1 cellular context compared by ENCODE assay signal in the genomic region with DNA sequence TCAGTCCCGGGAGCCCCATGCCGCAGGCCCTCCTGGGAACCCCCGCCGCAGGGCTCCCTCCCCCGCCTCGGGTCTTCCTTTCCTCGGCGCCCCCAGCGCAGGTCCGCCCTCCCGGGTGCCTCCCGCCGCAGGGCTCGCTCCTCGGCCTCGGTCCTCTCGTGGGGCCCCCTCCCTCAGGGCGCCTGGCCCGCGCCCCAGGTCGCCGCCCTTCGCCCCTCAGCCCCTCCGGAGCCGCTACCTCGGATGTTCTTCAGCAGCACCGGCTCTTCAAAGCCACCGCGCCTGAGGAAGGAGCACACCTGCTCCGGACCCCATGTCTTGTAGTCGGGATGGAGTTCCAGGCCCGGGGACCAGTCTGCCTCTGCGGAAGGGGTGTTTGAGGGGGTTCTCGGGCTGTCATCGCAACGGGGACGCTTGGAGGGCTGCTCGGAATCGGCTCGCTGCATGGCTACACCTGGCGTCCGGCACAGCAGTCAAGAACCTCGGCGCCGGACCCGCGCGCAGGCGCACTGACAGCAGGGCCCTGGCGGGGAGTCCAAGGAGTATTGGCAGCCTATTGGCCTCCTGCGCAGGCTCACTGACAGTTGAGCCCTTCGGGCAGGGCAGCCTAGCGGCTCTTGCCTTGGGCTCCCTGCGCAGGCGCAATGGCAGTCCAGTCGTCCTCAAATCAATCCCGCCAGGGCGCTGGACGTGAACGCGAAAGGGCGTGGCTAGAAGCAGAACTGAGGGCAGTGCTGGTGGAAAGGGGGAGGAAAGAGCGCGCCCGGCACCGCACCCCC.
TF ChIP-seq lines count a peak whose summit lies in the region.

A gene (minus strand): TSS at position 511 of the 779 bp plus-strand sequence. CDS start 65 bp downstream, at position 446.

TF ChIP-seq in K562, 482 proteins besides CTCF, POLR2A, EP300 and RAD21 (continued from another document and continues in another):
- TF ChIP-seq FIP1L1 (IDR thresholded peaks at IDR 0.05; ENCODE audit: low read depth, low read length, poor library complexity, severe bottlenecking) (peak; percentile 66), ZBTB7A (IDR thresholded peaks at IDR 0.05; ENCODE audit: borderline replicate concordance, control insufficient read depth, low read depth, low read length) (peak; percentile 77; the same call in 1 of the 2 replicates), MAFF (IDR thresholded peaks at IDR 0.05; ENCODE audit: low read length) (no peak), ZNF184 (CRISPR knock-in tag; IDR thresholded peaks at IDR 0.05) (no peak), ZZZ3 (IDR thresholded peaks at IDR 0.05) (no peak), GABPA (tag; conservative IDR thresholded peaks at IDR 0.05; ENCODE audit: low read depth) (no peak), ZNF77 (CRISPR knock-in tag; IDR thresholded peaks at IDR 0.05) (no peak), MEIS2 (IDR thresholded peaks at IDR 0.05; ENCODE audit: partially characterized antibody) (peak; percentile 99), MAZ (CRISPR knock-in tag; conservative IDR thresholded peaks at IDR 0.05 in 1 of 2, IDR thresholded peaks at IDR 0.05 in 1 of 2) (peak in 1 of 2 experiments; percentile 63; a peak in 2 of 4 replicates), U2AF2 (optimal IDR thresholded peaks at IDR 0.05; ENCODE audit: low read depth, low read length) (no peak), KDM2B (CRISPR knock-in tag; IDR thresholded peaks at IDR 0.05) (no peak), KHSRP (IDR thresholded peaks at IDR 0.05) (no peak), PCBP2 (IDR thresholded peaks at IDR 0.05; ENCODE audit: low read depth, low read length, poor library complexity, severe bottlenecking) (no peak), SP1 (CRISPR knock-in tag; IDR thresholded peaks at IDR 0.05) (no peak; the same call in 1 of the 2 replicates), ZNF232 (CRISPR knock-in tag; IDR thresholded peaks at IDR 0.05) (no peak), POLR2AphosphoS5 (IDR thresholded peaks at IDR 0.05; ENCODE audit: control insufficient read depth, insufficient read depth, low read depth, low read length) (peak; percentile 18), MYBL2 (IDR thresholded peaks at IDR 0.05; ENCODE audit: low read depth) (no peak), MYBL2 (CRISPR knock-in tag; IDR thresholded peaks at IDR 0.05; ENCODE audit: borderline replicate concordance) (no peak), SAP30 (IDR thresholded peaks at IDR 0.05; ENCODE audit: borderline replicate concordance, insufficient read depth, low read depth, low read length, poor library complexity, severe bottlenecking) (peak; percentile 78), FOXK2 (conservative IDR thresholded peaks at IDR 0.05 in 1 of 2, IDR thresholded peaks at IDR 0.05 in 1 of 2; ENCODE audit: low read depth in 2 of 2) (no peak), PHF8 (IDR thresholded peaks at IDR 0.05; ENCODE audit: borderline replicate concordance, low read length) (peak; percentile 79; the same call in 1 of the 2 replicates), TCF7 (IDR thresholded peaks at IDR 0.05; ENCODE audit: borderline replicate concordance) (peak; percentile 72), MTA2 (IDR thresholded peaks at IDR 0.05; ENCODE audit: low read depth) (no peak), NCOA2 (IDR thresholded peaks at IDR 0.05; ENCODE audit: partially characterized antibody in 2 of 2) (no peak)
- TF ChIP-seq, protein P1, sequence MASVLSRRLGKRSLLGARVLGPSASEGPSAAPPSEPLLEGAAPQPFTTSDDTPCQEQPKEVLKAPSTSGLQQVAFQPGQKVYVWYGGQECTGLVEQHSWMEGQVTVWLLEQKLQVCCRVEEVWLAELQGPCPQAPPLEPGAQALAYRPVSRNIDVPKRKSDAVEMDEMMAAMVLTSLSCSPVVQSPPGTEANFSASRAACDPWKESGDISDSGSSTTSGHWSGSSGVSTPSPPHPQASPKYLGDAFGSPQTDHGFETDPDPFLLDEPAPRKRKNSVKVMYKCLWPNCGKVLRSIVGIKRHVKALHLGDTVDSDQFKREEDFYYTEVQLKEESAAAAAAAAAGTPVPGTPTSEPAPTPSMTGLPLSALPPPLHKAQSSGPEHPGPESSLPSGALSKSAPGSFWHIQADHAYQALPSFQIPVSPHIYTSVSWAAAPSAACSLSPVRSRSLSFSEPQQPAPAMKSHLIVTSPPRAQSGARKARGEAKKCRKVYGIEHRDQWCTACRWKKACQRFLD (CRISPR knock-in tag; IDR thresholded peaks at IDR 0.05): no peak
- TF ChIP-seq, protein P2, sequence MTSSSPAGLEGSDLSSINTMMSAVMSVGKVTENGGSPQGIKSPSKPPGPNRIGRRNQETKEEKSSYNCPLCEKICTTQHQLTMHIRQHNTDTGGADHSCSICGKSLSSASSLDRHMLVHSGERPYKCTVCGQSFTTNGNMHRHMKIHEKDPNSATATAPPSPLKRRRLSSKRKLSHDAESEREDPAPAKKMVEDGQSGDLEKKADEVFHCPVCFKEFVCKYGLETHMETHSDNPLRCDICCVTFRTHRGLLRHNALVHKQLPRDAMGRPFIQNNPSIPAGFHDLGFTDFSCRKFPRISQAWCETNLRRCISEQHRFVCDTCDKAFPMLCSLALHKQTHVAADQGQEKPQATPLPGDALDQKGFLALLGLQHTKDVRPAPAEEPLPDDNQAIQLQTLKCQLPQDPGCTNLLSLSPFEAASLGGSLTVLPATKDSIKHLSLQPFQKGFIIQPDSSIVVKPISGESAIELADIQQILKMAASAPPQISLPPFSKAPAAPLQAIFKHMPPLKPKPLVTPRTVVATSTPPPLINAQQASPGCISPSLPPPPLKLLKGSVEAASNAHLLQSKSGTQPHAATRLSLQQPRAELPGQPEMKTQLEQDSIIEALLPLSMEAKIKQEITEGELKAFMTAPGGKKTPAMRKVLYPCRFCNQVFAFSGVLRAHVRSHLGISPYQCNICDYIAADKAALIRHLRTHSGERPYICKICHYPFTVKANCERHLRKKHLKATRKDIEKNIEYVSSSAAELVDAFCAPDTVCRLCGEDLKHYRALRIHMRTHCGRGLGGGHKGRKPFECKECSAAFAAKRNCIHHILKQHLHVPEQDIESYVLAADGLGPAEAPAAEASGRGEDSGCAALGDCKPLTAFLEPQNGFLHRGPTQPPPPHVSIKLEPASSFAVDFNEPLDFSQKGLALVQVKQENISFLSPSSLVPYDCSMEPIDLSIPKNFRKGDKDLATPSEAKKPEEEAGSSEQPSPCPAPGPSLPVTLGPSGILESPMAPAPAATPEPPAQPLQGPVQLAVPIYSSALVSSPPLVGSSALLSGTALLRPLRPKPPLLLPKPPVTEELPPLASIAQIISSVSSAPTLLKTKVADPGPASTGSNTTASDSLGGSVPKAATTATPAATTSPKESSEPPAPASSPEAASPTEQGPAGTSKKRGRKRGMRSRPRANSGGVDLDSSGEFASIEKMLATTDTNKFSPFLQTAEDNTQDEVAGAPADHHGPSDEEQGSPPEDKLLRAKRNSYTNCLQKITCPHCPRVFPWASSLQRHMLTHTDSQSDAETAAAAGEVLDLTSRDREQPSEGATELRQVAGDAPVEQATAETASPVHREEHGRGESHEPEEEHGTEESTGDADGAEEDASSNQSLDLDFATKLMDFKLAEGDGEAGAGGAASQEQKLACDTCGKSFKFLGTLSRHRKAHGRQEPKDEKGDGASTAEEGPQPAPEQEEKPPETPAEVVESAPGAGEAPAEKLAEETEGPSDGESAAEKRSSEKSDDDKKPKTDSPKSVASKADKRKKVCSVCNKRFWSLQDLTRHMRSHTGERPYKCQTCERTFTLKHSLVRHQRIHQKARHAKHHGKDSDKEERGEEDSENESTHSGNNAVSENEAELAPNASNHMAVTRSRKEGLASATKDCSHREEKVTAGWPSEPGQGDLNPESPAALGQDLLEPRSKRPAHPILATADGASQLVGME (CRISPR knock-in tag; IDR thresholded peaks at IDR 0.05): no peak
- TF ChIP-seq, protein P3, sequence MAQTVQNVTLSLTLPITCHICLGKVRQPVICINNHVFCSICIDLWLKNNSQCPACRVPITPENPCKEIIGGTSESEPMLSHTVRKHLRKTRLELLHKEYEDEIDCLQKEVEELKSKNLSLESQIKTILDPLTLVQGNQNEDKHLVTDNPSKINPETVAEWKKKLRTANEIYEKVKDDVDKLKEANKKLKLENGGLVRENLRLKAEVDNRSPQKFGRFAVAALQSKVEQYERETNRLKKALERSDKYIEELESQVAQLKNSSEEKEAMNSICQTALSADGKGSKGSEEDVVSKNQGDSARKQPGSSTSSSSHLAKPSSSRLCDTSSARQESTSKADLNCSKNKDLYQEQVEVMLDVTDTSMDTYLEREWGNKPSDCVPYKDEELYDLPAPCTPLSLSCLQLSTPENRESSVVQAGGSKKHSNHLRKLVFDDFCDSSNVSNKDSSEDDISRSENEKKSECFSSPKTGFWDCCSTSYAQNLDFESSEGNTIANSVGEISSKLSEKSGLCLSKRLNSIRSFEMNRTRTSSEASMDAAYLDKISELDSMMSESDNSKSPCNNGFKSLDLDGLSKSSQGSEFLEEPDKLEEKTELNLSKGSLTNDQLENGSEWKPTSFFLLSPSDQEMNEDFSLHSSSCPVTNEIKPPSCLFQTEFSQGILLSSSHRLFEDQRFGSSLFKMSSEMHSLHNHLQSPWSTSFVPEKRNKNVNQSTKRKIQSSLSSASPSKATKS (CRISPR knock-in tag; IDR thresholded peaks at IDR 0.05): no peak
- TF ChIP-seq, protein P4, sequence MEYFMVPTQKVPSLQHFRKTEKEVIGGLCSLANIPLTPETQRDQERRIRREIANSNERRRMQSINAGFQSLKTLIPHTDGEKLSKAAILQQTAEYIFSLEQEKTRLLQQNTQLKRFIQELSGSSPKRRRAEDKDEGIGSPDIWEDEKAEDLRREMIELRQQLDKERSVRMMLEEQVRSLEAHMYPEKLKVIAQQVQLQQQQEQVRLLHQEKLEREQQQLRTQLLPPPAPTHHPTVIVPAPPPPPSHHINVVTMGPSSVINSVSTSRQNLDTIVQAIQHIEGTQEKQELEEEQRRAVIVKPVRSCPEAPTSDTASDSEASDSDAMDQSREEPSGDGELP (CRISPR knock-in tag; IDR thresholded peaks at IDR 0.05; ENCODE audit: borderline replicate concordance): peak; percentile 76; the same call in 1 of the 2 replicates
- TF ChIP-seq, protein P5, sequence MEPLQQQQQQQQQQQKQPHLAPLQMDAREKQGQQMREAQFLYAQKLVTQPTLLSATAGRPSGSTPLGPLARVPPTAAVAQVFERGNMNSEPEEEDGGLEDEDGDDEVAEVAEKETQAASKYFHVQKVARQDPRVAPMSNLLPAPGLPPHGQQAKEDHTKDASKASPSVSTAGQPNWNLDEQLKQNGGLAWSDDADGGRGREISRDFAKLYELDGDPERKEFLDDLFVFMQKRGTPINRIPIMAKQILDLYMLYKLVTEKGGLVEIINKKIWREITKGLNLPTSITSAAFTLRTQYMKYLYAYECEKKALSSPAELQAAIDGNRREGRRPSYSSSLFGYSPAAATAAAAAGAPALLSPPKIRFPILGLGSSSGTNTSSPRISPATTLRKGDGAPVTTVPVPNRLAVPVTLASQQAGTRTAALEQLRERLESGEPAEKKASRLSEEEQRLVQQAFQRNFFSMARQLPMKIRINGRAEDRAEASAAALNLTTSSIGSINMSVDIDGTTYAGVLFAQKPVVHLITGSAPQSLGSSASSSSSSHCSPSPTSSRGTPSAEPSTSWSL (CRISPR knock-in tag; IDR thresholded peaks at IDR 0.05; ENCODE audit: borderline replicate concordance): no peak
- TF ChIP-seq, protein P6, sequence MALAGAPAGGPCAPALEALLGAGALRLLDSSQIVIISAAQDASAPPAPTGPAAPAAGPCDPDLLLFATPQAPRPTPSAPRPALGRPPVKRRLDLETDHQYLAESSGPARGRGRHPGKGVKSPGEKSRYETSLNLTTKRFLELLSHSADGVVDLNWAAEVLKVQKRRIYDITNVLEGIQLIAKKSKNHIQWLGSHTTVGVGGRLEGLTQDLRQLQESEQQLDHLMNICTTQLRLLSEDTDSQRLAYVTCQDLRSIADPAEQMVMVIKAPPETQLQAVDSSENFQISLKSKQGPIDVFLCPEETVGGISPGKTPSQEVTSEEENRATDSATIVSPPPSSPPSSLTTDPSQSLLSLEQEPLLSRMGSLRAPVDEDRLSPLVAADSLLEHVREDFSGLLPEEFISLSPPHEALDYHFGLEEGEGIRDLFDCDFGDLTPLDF (CRISPR knock-in tag; IDR thresholded peaks at IDR 0.05): no peak
- TF ChIP-seq, protein P7, sequence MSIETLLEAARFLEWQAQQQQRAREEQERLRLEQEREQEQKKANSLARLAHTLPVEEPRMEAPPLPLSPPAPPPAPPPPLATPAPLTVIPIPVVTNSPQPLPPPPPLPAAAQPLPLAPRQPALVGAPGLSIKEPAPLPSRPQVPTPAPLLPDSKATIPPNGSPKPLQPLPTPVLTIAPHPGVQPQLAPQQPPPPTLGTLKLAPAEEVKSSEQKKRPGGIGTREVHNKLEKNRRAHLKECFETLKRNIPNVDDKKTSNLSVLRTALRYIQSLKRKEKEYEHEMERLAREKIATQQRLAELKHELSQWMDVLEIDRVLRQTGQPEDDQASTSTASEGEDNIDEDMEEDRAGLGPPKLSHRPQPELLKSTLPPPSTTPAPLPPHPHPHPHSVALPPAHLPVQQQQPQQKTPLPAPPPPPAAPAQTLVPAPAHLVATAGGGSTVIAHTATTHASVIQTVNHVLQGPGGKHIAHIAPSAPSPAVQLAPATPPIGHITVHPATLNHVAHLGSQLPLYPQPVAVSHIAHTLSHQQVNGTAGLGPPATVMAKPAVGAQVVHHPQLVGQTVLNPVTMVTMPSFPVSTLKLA (conservative IDR thresholded peaks at IDR 0.05): 0 out of 4 replicates have a peak, but pooled peaks of 1 of the 2 experiments have one; percentile 46
- TF ChIP-seq, protein P8, sequence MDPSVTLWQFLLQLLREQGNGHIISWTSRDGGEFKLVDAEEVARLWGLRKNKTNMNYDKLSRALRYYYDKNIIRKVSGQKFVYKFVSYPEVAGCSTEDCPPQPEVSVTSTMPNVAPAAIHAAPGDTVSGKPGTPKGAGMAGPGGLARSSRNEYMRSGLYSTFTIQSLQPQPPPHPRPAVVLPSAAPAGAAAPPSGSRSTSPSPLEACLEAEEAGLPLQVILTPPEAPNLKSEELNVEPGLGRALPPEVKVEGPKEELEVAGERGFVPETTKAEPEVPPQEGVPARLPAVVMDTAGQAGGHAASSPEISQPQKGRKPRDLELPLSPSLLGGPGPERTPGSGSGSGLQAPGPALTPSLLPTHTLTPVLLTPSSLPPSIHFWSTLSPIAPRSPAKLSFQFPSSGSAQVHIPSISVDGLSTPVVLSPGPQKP (CRISPR knock-in tag; IDR thresholded peaks at IDR 0.05): no peak
- TF ChIP-seq, protein P9, sequence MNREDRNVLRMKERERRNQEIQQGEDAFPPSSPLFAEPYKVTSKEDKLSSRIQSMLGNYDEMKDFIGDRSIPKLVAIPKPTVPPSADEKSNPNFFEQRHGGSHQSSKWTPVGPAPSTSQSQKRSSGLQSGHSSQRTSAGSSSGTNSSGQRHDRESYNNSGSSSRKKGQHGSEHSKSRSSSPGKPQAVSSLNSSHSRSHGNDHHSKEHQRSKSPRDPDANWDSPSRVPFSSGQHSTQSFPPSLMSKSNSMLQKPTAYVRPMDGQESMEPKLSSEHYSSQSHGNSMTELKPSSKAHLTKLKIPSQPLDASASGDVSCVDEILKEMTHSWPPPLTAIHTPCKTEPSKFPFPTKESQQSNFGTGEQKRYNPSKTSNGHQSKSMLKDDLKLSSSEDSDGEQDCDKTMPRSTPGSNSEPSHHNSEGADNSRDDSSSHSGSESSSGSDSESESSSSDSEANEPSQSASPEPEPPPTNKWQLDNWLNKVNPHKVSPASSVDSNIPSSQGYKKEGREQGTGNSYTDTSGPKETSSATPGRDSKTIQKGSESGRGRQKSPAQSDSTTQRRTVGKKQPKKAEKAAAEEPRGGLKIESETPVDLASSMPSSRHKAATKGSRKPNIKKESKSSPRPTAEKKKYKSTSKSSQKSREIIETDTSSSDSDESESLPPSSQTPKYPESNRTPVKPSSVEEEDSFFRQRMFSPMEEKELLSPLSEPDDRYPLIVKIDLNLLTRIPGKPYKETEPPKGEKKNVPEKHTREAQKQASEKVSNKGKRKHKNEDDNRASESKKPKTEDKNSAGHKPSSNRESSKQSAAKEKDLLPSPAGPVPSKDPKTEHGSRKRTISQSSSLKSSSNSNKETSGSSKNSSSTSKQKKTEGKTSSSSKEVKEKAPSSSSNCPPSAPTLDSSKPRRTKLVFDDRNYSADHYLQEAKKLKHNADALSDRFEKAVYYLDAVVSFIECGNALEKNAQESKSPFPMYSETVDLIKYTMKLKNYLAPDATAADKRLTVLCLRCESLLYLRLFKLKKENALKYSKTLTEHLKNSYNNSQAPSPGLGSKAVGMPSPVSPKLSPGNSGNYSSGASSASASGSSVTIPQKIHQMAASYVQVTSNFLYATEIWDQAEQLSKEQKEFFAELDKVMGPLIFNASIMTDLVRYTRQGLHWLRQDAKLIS (CRISPR knock-in tag; IDR thresholded peaks at IDR 0.05): no peak
